Comparison of ENCODE assay signal across 1 cellular context in genomic region chr4:145446184-145446583, GRCh38.
TF ChIP-seq lines count a peak whose summit lies in the region.

No MANE protein-coding gene starts in this region.

TF ChIP-seq in GM12878, 131 proteins besides CTCF, POLR2A, EP300 and RAD21 (continued from another document):
- TF ChIP-seq BCL3 (IDR thresholded peaks at IDR 0.05; ENCODE audit: borderline replicate concordance, insufficient read depth, low read depth, low read length, poor library complexity, severe bottlenecking) (no peak), ZNF384 (IDR thresholded peaks at IDR 0.05; ENCODE audit: borderline replicate concordance, low read depth, low read length) (no peak), IRF4 (IDR thresholded peaks at IDR 0.05; ENCODE audit: low read depth, low read length) (no peak), YY1 (IDR thresholded peaks at IDR 0.05; ENCODE audit: low read depth, low read length) (no peak), CREB1 (IDR thresholded peaks at IDR 0.05; ENCODE audit: low read depth) (no peak), NR2F1 (conservative IDR thresholded peaks at IDR 0.05) (no peak), SUPT20H (IDR thresholded peaks at IDR 0.05; ENCODE audit: borderline replicate concordance, control insufficient read depth, low read depth, low read length) (no peak), BCL11A (IDR thresholded peaks at IDR 0.05; ENCODE audit: low read depth, low read length) (no peak), ASH2L (IDR thresholded peaks at IDR 0.05; ENCODE audit: borderline replicate concordance, low read depth) (no peak), GATAD2B (conservative IDR thresholded peaks at IDR 0.05; ENCODE audit: low read depth) (no peak), HDGF (IDR thresholded peaks at IDR 0.05) (no peak)
- TF ChIP-seq, protein P1, sequence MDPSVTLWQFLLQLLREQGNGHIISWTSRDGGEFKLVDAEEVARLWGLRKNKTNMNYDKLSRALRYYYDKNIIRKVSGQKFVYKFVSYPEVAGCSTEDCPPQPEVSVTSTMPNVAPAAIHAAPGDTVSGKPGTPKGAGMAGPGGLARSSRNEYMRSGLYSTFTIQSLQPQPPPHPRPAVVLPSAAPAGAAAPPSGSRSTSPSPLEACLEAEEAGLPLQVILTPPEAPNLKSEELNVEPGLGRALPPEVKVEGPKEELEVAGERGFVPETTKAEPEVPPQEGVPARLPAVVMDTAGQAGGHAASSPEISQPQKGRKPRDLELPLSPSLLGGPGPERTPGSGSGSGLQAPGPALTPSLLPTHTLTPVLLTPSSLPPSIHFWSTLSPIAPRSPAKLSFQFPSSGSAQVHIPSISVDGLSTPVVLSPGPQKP (IDR thresholded peaks at IDR 0.05; ENCODE audit: low read depth, low read length), result no peak
